ENCODE assay signal across 1 cellular context in the genomic region with DNA sequence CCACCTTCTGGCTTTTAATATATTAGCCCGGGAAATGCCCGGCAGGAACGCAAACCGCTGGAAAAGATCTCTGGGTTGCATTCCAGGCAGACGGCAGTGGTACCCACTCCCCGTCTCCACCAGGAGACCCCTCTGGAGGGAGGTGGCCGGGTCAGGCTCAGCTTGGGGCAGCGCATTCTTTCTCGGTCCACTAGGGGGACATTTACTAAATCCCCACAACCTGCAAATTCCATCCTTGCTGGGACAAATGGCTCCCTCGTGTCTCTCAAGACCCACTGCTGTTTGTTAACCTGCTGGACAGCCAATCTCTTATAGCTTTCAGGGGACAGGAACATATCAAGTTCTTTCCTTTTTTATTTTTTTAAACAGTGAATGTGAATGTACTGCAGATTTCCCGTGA.
TF ChIP-seq lines count a peak whose summit lies in the region.

No MANE protein-coding gene starts in this region.

TF ChIP-seq in HepG2, 621 proteins besides CTCF, POLR2A, EP300 and RAD21:
- TF ChIP-seq SMC3 (IDR thresholded peaks at IDR 0.05; ENCODE audit: low read length), result peak; percentile 12; the same call in 1 of the 2 replicates
- no peak for TF ChIP-seq ZNF761 (CRISPR knock-in tag; conservative IDR thresholded peaks at IDR 0.05)
- no peak for TF ChIP-seq RELA (CRISPR knock-in tag; IDR thresholded peaks at IDR 0.05)
- TF ChIP-seq ZNF572 (CRISPR knock-in tag; IDR thresholded peaks at IDR 0.05), result no peak
- no peak for TF ChIP-seq GATA4 (IDR thresholded peaks at IDR 0.05; ENCODE audit: borderline replicate concordance, low read depth)
- TF ChIP-seq, protein P1, sequence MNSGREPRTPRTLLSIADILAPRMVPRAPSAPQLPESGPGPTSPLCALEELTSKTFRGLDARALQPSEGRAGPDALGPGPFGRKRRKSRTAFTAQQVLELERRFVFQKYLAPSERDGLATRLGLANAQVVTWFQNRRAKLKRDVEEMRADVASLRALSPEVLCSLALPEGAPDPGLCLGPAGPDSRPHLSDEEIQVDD (CRISPR knock-in tag; IDR thresholded peaks at IDR 0.05; ENCODE audit: borderline replicate concordance), result no peak
- TF ChIP-seq, protein P2, sequence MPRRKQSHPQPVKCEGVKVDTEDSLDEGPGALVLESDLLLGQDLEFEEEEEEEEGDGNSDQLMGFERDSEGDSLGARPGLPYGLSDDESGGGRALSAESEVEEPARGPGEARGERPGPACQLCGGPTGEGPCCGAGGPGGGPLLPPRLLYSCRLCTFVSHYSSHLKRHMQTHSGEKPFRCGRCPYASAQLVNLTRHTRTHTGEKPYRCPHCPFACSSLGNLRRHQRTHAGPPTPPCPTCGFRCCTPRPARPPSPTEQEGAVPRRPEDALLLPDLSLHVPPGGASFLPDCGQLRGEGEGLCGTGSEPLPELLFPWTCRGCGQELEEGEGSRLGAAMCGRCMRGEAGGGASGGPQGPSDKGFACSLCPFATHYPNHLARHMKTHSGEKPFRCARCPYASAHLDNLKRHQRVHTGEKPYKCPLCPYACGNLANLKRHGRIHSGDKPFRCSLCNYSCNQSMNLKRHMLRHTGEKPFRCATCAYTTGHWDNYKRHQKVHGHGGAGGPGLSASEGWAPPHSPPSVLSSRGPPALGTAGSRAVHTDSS (CRISPR knock-in tag; conservative IDR thresholded peaks at IDR 0.05), result no peak
- no peak for TF ChIP-seq NFIB (CRISPR knock-in tag; IDR thresholded peaks at IDR 0.05; ENCODE audit: borderline replicate concordance)
- TF ChIP-seq ZNF180 (CRISPR knock-in tag; IDR thresholded peaks at IDR 0.05; ENCODE audit: borderline replicate concordance, low read depth), result no peak
- TF ChIP-seq ZNF670 (CRISPR knock-in tag; IDR thresholded peaks at IDR 0.05; ENCODE audit: borderline replicate concordance), result no peak
- peak; percentile 31 for TF ChIP-seq STAG1 (CRISPR knock-in tag; IDR thresholded peaks at IDR 0.05)
